Comparison of ENCODE assay signal across 8 cellular contexts in the genomic region with DNA sequence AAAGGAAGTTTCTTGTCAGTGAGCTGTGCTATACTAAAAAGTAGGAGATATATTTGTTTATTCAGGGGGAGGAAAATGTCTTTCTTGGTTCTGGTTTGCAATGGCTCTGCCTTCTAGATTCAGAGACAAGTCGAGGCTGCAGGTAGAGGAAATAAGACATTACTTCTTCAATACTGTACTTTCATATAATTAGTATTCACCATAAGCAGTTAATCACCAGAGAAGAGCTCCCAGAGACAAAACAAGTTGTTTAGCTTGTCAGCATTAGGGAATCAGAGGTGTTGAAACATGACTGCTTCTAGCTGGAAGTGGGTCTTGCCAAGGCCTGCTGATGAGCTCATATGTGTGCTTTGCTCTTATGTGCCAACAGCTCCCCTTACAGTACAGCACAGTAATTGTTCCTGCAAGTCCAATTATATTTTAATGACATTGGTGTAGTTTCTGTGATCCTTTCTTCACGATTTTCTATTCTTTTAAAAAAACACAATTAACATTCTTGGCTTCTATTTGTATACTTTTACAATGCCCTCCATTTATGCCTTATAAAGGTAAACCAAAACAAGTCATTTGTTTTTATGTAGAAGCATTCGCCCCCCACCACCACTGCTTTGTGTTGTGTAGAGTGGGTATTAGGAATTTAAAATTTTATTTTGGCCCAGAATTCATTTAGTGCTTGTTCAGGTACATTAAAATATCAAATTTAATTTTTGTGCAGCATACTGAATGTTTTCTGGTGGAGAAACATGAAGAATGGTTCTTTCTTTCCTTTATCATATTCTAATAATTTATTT.
DNase-seq lines count a peak whose midpoint lies in the region; ATAC-seq, FAIRE-seq and TF ChIP-seq lines count a peak whose summit lies in the region.

No MANE protein-coding gene starts in this region.

- peak; percentile 65 for TF ChIP-seq CTCF in AG09319 (IDR thresholded peaks at IDR 0.05; ENCODE audit: low read depth, low read length)
- TF ChIP-seq CTCF in GM13977 (IDR thresholded peaks at IDR 0.05; ENCODE audit: extremely low read depth, insufficient read depth, missing control alignments), result peak; percentile 71
- peak; percentile 83 for TF ChIP-seq CTCF in kidney (IDR thresholded peaks at IDR 0.05; ENCODE audit: borderline replicate concordance, extremely low read depth, insufficient read depth)

- H3K4me3 ChIP-seq in kidney (ENCODE audit: low read length in 2 of 2), result no peak overlapping the region

- peak; percentile 83 for DNase-seq in AG09319 (ENCODE audit: extremely low read depth, low read depth)
- DNase-seq in GM13977 (ENCODE audit: low spot score), result peak; percentile 43
- peak; percentile 83 for DNase-seq in NCI-H1105 treated with DMSO at 0.1 percent for 48 hours (lab: John Stamatoyannopoulos, UW)
- DNase-seq in cerebellar nuclear complex (lab: John Stamatoyannopoulos, UW), result peak; percentile 68 to 80
- peak; percentile 80 for DNase-seq in kidney
- DNase-seq in stimulated activated CD4-positive, alpha-beta T cell treated with anti-CD3 and anti-CD28 coated beads, Interleukin-4, amount 100 ng/mL, for 24 hours, result peak; percentile 22

- FAIRE-seq in kidney (lab: Jason Lieb, UNC), result peak; percentile 97

- ATAC-seq in HG02852 (IDR thresholded peaks at IDR 0.05; ENCODE audit: unreplicated experiment) (peak; percentile 90), SK-N-SH treated with all-trans-retinoic acid at 6 μM for 48 hours (peak; percentile 90)

- intact Hi-C loops in kidney (cut with DNase I), result no loop called here

- no peak overlapping the region for H3K9ac ChIP-seq in kidney (ENCODE audit: low read length in 2 of 2)

- H3K27ac ChIP-seq in kidney (ENCODE audit: low read depth in 2 of 2, low read length in 2 of 2), result no peak overlapping the region

- in situ Hi-C loops in GM13977 (cut with MboI; ENCODE audit: low pct_unique_long_range_greater_than_20kb, low sequenced_read_pairs, unreplicated experiment), result loop anchor here (25.0 kb wide), 1 partner anchor 654 kb away; no protein-coding TSS in a partner anchor

- no peaks in the 10 kb centered on the region for H3K9me3 ChIP-seq in kidney (ENCODE audit: control insufficient read depth in 1 of 2, low read length in 2 of 2)

- peaks cover 2 to 18% of the 10 kb centered on the region in 2 donors for H3K4me1 ChIP-seq in kidney (ENCODE audit: control insufficient read depth in 1 of 2, insufficient read depth in 1 of 2, low read depth in 1 of 2, low read length in 2 of 2)

- no peaks in the 10 kb centered on the region for H3K36me3 ChIP-seq in kidney (ENCODE audit: control insufficient read depth in 1 of 2, insufficient read depth in 2 of 2, low read length in 2 of 2)

TF ChIP-seq in SK-N-SH treated with all-trans-retinoic acid at 6 μM for 48 hours, 23 proteins besides CTCF, POLR2A, EP300 and RAD21:
- TF ChIP-seq PPARA (CRISPR knock-in tag; IDR thresholded peaks at IDR 0.05; ENCODE audit: borderline replicate concordance) (no peak), OSR1 (CRISPR knock-in tag; IDR thresholded peaks at IDR 0.05) (no peak), CSDC2 (CRISPR knock-in tag; IDR thresholded peaks at IDR 0.05) (no peak), ARNTL (CRISPR knock-in tag; IDR thresholded peaks at IDR 0.05; ENCODE audit: borderline replicate concordance, low read depth) (no peak), CREB5 (CRISPR knock-in tag; IDR thresholded peaks at IDR 0.05; ENCODE audit: low read depth) (no peak), RARB (CRISPR knock-in tag; IDR thresholded peaks at IDR 0.05) (no peak), ZFP3 (CRISPR knock-in tag; IDR thresholded peaks at IDR 0.05) (no peak)

Comparison
In these comparisons a context has a peak if more than half of its experiments do, and no peak if none do; other contexts are left out.
1. DNase-seq: peak in every context shown above with its lines; median percentile 83 in AG09319; 83 in NCI-H1105 treated with DMSO at 0.1 percent for 48 hours; 80 in kidney; 74 in cerebellar nuclear complex; 43 in GM13977; 22 in stimulated activated CD4-positive, alpha-beta T cell treated with anti-CD3 and anti-CD28 coated beads, Interleukin-4, amount 100 ng/mL, for 24 hours.